Comparison of ENCODE assay signal across 12 cellular contexts in genomic region chr6:158807515-158808441, GRCh38. TPM values are rescaled to one million over a fixed set of nuclear protein-coding genes. Genes with fewer than 3 reads are reported as not detected.
DNase-seq lines count a peak whose midpoint lies in the region; ATAC-seq and TF ChIP-seq lines count a peak whose summit lies in the region.
"Had no signal": no experiment of that assay in that cellular context is flagged by ENCODE, and none has a peak within 500 bp of the region (broad histone marks: within the 10 kb centered on the region; RNA-seq: fewer than 3 reads in every experiment).

No MANE protein-coding gene starts in this region.

- POLR2A ChIA-PET in HEK293 (lab: Yijun Ruan, JAX) = interaction anchor here (1.2 kb wide), 1 partner anchor 8 kb away, joined by 3 read pairs; no protein-coding TSS in a partner anchor

- peaks cover 0 to 30% of the 10 kb centered on the region in 2 experiments; a peak in 2 of 3 replicates for H3K36me3 ChIP-seq in HEK293 (ENCODE audit: control insufficient read depth in 2 of 2, insufficient read depth in 1 of 2, low read length in 2 of 2)
- H3K36me3 ChIP-seq: thoracic aorta had no signal

- CTCF ChIA-PET in HEK293 (lab: Yijun Ruan, JAX) = interaction anchor here (0.6 to 1.8 kb wide), 6 partner anchors 11 to 900 kb away, joined by 3 to 4 read pairs (median 3); no protein-coding TSS in a partner anchor

- H3K9me3 ChIP-seq in HEK293 (ENCODE audit: control insufficient read depth, insufficient read depth, low read depth, low read length) = no peaks in the 10 kb centered on the region
- H3K9me3 ChIP-seq: thoracic aorta had no signal

- peaks cover 53% of the 10 kb centered on the region for H3K36me3 Mint-ChIP-seq in T-helper 1 cell treated with Interleukin-12 subunit alpha and Interleukin-12 subunit beta and Interleukin-4 antibody, amounts not matched to agents 30 μg/mL and 1 μg/mL, for 36 hours (ENCODE audit: low read depth)
- H3K36me3 Mint-ChIP-seq in effector memory CD8-positive, alpha-beta T cell (ENCODE audit: insufficient read depth) = peaks cover 89% of the 10 kb centered on the region

- H3K27me3 Mint-ChIP-seq in T-helper 1 cell treated with Interleukin-12 subunit alpha and Interleukin-12 subunit beta and Interleukin-4 antibody, amounts not matched to agents 30 μg/mL and 1 μg/mL, for 36 hours (ENCODE audit: low read depth) = no peaks in the 10 kb centered on the region
- no peaks in the 10 kb centered on the region for H3K27me3 Mint-ChIP-seq in effector memory CD8-positive, alpha-beta T cell

- H3K9me3 Mint-ChIP-seq in T-helper 1 cell treated with Interleukin-12 subunit alpha and Interleukin-12 subunit beta and Interleukin-4 antibody, amounts not matched to agents 30 μg/mL and 1 μg/mL, for 36 hours = no peaks in the 10 kb centered on the region
- no peaks in the 10 kb centered on the region for H3K9me3 Mint-ChIP-seq in effector memory CD8-positive, alpha-beta T cell

- no peak overlapping the region for H3K4me3 Mint-ChIP-seq in T-helper 1 cell treated with Interleukin-12 subunit alpha and Interleukin-12 subunit beta and Interleukin-4 antibody, amounts not matched to agents 30 μg/mL and 1 μg/mL, for 36 hours
- H3K4me3 Mint-ChIP-seq in effector memory CD8-positive, alpha-beta T cell = peak overlapping the region; percentile 50 to 99

- ATAC-seq in effector memory CD8-positive, alpha-beta T cell (replicated peaks) = no peak
- ATAC-seq in HG03025 (IDR thresholded peaks at IDR 0.05; ENCODE audit: low FRiP score, unreplicated experiment) = no peak
- ATAC-seq in HG03108 (IDR thresholded peaks at IDR 0.05; ENCODE audit: unreplicated experiment) = no peak

- DNase-seq in T-helper 1 cell = no peak
- no peak for DNase-seq in effector memory CD8-positive, alpha-beta T cell
- peak; percentile 55 for DNase-seq in renal cortical epithelial cell (ENCODE audit: low read depth)
- DNase-seq in dermis blood vessel endothelial cell = no peak
- DNase-seq: activated gamma-delta T cell, DMS153, SHP77 treated with DMSO at 0.1 percent for 48 hours had no signal

- no peak overlapping the region for H3K27ac ChIP-seq in HEK293 (ENCODE audit: extremely low read depth, low read depth, low read length)
- H3K27ac ChIP-seq: thoracic aorta had no signal

- no peak overlapping the region for H3K4me3 ChIP-seq in HEK293 (ENCODE audit: low read depth, low read length)
- H3K4me3 ChIP-seq: thoracic aorta had no signal

- TF ChIP-seq CTCF in HEK293 (tag by site-specific recombination; IDR thresholded peaks at IDR 0.05) = no peak

- H3K4me1 Mint-ChIP-seq in T-helper 1 cell treated with Interleukin-12 subunit alpha and Interleukin-12 subunit beta and Interleukin-4 antibody, amounts not matched to agents 30 μg/mL and 1 μg/mL, for 36 hours (ENCODE audit: low read depth) = peaks cover 82% of the 10 kb centered on the region
- peaks cover 78 to 94% of the 10 kb centered on the region in 2 donors for H3K4me1 Mint-ChIP-seq in effector memory CD8-positive, alpha-beta T cell (ENCODE audit: low read depth in 2 of 2)

- peak overlapping the region; percentile 58 for H3K27ac Mint-ChIP-seq in T-helper 1 cell treated with Interleukin-12 subunit alpha and Interleukin-12 subunit beta and Interleukin-4 antibody, amounts not matched to agents 30 μg/mL and 1 μg/mL, for 36 hours
- peak overlapping the region; percentile 76 to 86 for H3K27ac Mint-ChIP-seq in effector memory CD8-positive, alpha-beta T cell

- peaks cover 27% of the 10 kb centered on the region; the same call in 1 of the 2 replicates for H3K4me1 ChIP-seq in HEK293 (ENCODE audit: control insufficient read depth, insufficient read depth, low read length)

TF ChIP-seq in HEK293, 187 proteins besides CTCF, POLR2A, EP300 and RAD21:
- no peak for TF ChIP-seq ZNF518A (tag by site-specific recombination; conservative IDR thresholded peaks at IDR 0.05; ENCODE audit: low read depth)
- TF ChIP-seq ZNF184 (tag by site-specific recombination; IDR thresholded peaks at IDR 0.05) = no peak
- peak; percentile 35; the same call in 1 of the 2 replicates for TF ChIP-seq ZNF692 (tag by site-specific recombination; IDR thresholded peaks at IDR 0.05)
- no peak for TF ChIP-seq ZNF530 (tag by site-specific recombination; IDR thresholded peaks at IDR 0.05; ENCODE audit: low read depth)
- no peak for TF ChIP-seq ZNF175 (tag by site-specific recombination; IDR thresholded peaks at IDR 0.05)
- no peak for TF ChIP-seq ZNF121 (tag by site-specific recombination; IDR thresholded peaks at IDR 0.05)
- TF ChIP-seq BCL6B (tag by site-specific recombination; IDR thresholded peaks at IDR 0.05) = no peak

RNA-seq across cellular contexts. Expression of gene EZR, which starts 11.4 kb away (rescaled TPM):
- total RNA-seq in renal cortical epithelial cell = 307 and 456 TPM in 2 replicates
- 90.7 and 105 TPM in 2 replicates for total RNA-seq in dermis blood vessel endothelial cell
